Comparison of ENCODE assay signal across 8 cellular contexts in genomic region chr1:43933386-43934278, GRCh38. TPM values are rescaled to one million over a fixed set of nuclear protein-coding genes. Genes with fewer than 3 reads are reported as not detected.
DNase-seq lines count a peak whose midpoint lies in the region; ATAC-seq and TF ChIP-seq lines count a peak whose summit lies in the region.

Gene ARTN (plus strand): TSS chr1:43933801. CDS start chr1:43935657, 1,856 bp downstream.

- H3K4me2 ChIP-seq in Karpas-422 (ENCODE audit: low read depth, low read length, poor library complexity, severe bottlenecking): peak within 1 kb of the TSS; percentile 28

- H3K27ac ChIP-seq in Karpas-422 (ENCODE audit: low read length) (peak within 1 kb of the TSS; percentile 16; the same call in 1 of the 2 replicates), tibial artery (peak within 1 kb of the TSS in 1 of 2 donors; percentile 14)

- H3K4me3 ChIP-seq in Karpas-422 (ENCODE audit: low read length): no peak within 1 kb of the TSS
- H3K4me3 ChIP-seq in astrocyte of the spinal cord (ENCODE audit: low read depth, low read length): peak within 1 kb of the TSS; percentile 50
- peak within 1 kb of the TSS; percentile 44 to 51 for H3K4me3 ChIP-seq in tibial artery

- TF ChIP-seq CTCF in astrocyte of the spinal cord (IDR thresholded peaks at IDR 0.05; ENCODE audit: low read depth, low read length) (no peak), tibial artery (IDR thresholded peaks at IDR 0.05) (no peak)

- 0 out of 2 replicates have a peak within 1 kb of the TSS, but pooled peaks have one; percentile 58 for H2AFZ ChIP-seq in Karpas-422 (ENCODE audit: low read length)

- H3K36me3 ChIP-seq in Karpas-422 (ENCODE audit: insufficient read depth, low read length): no peaks in the 10 kb centered on the region
- H3K36me3 ChIP-seq in tibial artery: peaks cover 0 to 18% (median 9%) of the 10 kb centered on the region in 3 donors

- in situ Hi-C loops in astrocyte of the spinal cord (cut with HindIII; ENCODE audit: low sequenced_read_pairs): no loop called here
- in situ Hi-C loops in KBM-7 (cut with MboI; ENCODE audit: low pct_unique_long_range_greater_than_20kb, low sequenced_read_pairs): loop anchor here (10.0 kb wide), 1 partner anchor 179 kb away; no protein-coding TSS in a partner anchor

- no peaks in the 10 kb centered on the region for H3K79me2 ChIP-seq in Karpas-422 (ENCODE audit: low read length)

- no peak for ATAC-seq in GM18873 (IDR thresholded peaks at IDR 0.05; ENCODE audit: low FRiP score, unreplicated experiment)

- H3K27me3 ChIP-seq in Karpas-422 (ENCODE audit: low read length) (no peaks in the 10 kb centered on the region), tibial artery (peaks cover 0 to 13% of the 10 kb centered on the region in 2 donors)

- H3K9me3 ChIP-seq in Karpas-422 (ENCODE audit: low read length): no peaks in the 10 kb centered on the region
- no peaks in the 10 kb centered on the region for H3K9me3 ChIP-seq in tibial artery

- DNase-seq in AG08396 (ENCODE audit: low spot score) (peak; percentile 50), Karpas-422 (no peak), astrocyte of the spinal cord (ENCODE audit: low read depth, low spot score) (no peak), kidney tubule cell (ENCODE audit: low spot score) (peak; percentile 40), tibial artery (no peak), KBM-7 (no peak), amygdala (lab: John Stamatoyannopoulos, UW) (no peak)

- peak within 1 kb of the TSS; percentile 50 for H3K9ac ChIP-seq in Karpas-422 (ENCODE audit: low read length)

- no peaks in the 10 kb centered on the region for H3K9me2 ChIP-seq in Karpas-422 (replicated peaks; ENCODE audit: insufficient read depth, low read length)

- intact Hi-C loops in tibial artery (cut with DNase I; ENCODE audit: low total_unique reads): loop anchor here (2.0 kb wide), 1 partner anchor 171 kb away; no protein-coding TSS in a partner anchor

- no peaks in the 10 kb centered on the region for H4K20me1 ChIP-seq in Karpas-422 (ENCODE audit: insufficient read depth, low read depth, low read length)

- H3K4me1 ChIP-seq in Karpas-422 (ENCODE audit: low read length): peaks cover 29% of the 10 kb centered on the region
- H3K4me1 ChIP-seq in tibial artery: peaks cover 0 to 41% (median 27%) of the 10 kb centered on the region in 4 donors

RNA-seq across cellular contexts. Expression of gene ARTN, which starts in this region (rescaled TPM):
- 1.0 TPM in 1 of 2 replicates, not detected in the other for total RNA-seq in Karpas-422 (2014; rRNA removed; shearing (Covaris generic); ENCODE audit: low replicate concordance)

Comparison
In these comparisons a context has a peak if more than half of its experiments do, and no peak if none do; other contexts are left out.
1. DNase-seq: peak in AG08396 (single experiment) and kidney tubule cell (single experiment); none in Karpas-422 (single experiment), astrocyte of the spinal cord (single experiment), tibial artery (0 of 2), KBM-7 (single experiment) and amygdala (0 of 56).